Comparison of ENCODE assay signal across 22 cellular contexts in genomic region chr7:84178013-84178412, GRCh38. TPM values are rescaled to one million over a fixed set of nuclear protein-coding genes. Genes with fewer than 3 reads are reported as not detected.
DNase-seq lines count a peak whose midpoint lies in the region; ATAC-seq and TF ChIP-seq lines count a peak whose summit lies in the region.
"Had no signal": no experiment of that assay in that cellular context is flagged by ENCODE, and none has a peak within 500 bp of the region (broad histone marks: within the 10 kb centered on the region; RNA-seq: fewer than 3 reads in every experiment).

No MANE protein-coding gene starts in this region.

- DNase-seq in COLO668 (lab: John Stamatoyannopoulos, UW; ENCODE audit: unreplicated experiment) (peak; percentile 3), NCI-H2081 (lab: John Stamatoyannopoulos, UW) (peak; percentile 48 to 92), WTC11 (ENCODE audit: low spot score) (no peak), NCI-H524 treated with DMSO at 0.1 percent for 48 hours (lab: John Stamatoyannopoulos, UW) (no peak), HCEC 1CT (no peak), HAP-1 (ENCODE audit: low spot score in 2 of 2) (no peak)
- DNase-seq: activated CD4-positive, alpha-beta T cell treated with anti-CD3 and anti-CD28 coated beads, Interleukin-2, amount 10 ng/mL, durations not matched to agents 7 days and 5 days; activated CD8-positive, alpha-beta memory T cell treated with anti-CD3 and anti-CD28 coated beads, Interleukin-2, amount 50 U/mL, for 4 hours; activated effector memory CD4-positive, alpha-beta T cell treated with anti-CD3 and anti-CD28 coated beads, Interleukin-2, amount 50 U/mL, for 16 hours; NCI-H1694 treated with DMSO at 0.1 percent for 48 hours; NCI-H446 treated with DMSO at 0.1 percent for 48 hours; posterior cingulate gyrus; T-helper 1 cell had no signal

- H3K27me3 Mint-ChIP-seq in WTC11 (ENCODE audit: low read depth): no peaks in the 10 kb centered on the region; the same call in 1 of the 2 replicates
- H3K27me3 Mint-ChIP-seq: activated CD4-positive, alpha-beta T cell treated with anti-CD3 and anti-CD28 coated beads, Interleukin-2, amount 10 ng/mL, durations not matched to agents 7 days and 5 days; dendritic cell treated with granulocyte-macrophage colony-stimulating factor and Interleukin-4, amounts not matched to agents 40 ng/mL and 50 ng/mL, for 4 days had no signal

- no peak for ATAC-seq in WTC11
- ATAC-seq in HG02798 (IDR thresholded peaks at IDR 0.05; ENCODE audit: poor library complexity, unreplicated experiment): no peak
- ATAC-seq: GM12878, Right ventricle myocardium inferior had no signal

- H3K36me3 Mint-ChIP-seq in WTC11: peaks cover 26% of the 10 kb centered on the region
- H3K36me3 Mint-ChIP-seq: CD14-positive monocyte had no signal

- H3K4me3 Mint-ChIP-seq in WTC11: no peak overlapping the region
- H3K4me3 Mint-ChIP-seq: activated CD4-positive, alpha-beta T cell treated with anti-CD3 and anti-CD28 coated beads, Interleukin-2, amount 10 ng/mL, durations not matched to agents 7 days and 5 days; CD14-positive monocyte; dendritic cell treated with granulocyte-macrophage colony-stimulating factor and Interleukin-4, amounts not matched to agents 40 ng/mL and 50 ng/mL, for 4 days; neural crest cell had no signal

- TF ChIP-seq CTCF in HEK293 (tag by site-specific recombination; IDR thresholded peaks at IDR 0.05): no peak
- no peak for TF ChIP-seq CTCF in WTC11 (IDR thresholded peaks at IDR 0.05)

- no peaks in the 10 kb centered on the region for H3K27me3 ChIP-seq in HAP-1 (ENCODE audit: low read depth)
- H3K27me3 ChIP-seq: hepatocyte, vagina had no signal

- H3K9me3 Mint-ChIP-seq in WTC11: peaks cover 14% of the 10 kb centered on the region
- H3K9me3 Mint-ChIP-seq: activated CD4-positive, alpha-beta T cell treated with anti-CD3 and anti-CD28 coated beads, Interleukin-2, amount 10 ng/mL, durations not matched to agents 7 days and 5 days; dendritic cell treated with granulocyte-macrophage colony-stimulating factor and Interleukin-4, amounts not matched to agents 40 ng/mL and 50 ng/mL, for 4 days; neural crest cell had no signal

- CTCF ChIA-PET in HEK293 (lab: Yijun Ruan, JAX) (no interaction called here), WTC11 (lab: Charles Lee) (no interaction called here)

- H3K4me1 Mint-ChIP-seq in WTC11: no peaks in the 10 kb centered on the region
- H3K4me1 Mint-ChIP-seq: activated CD4-positive, alpha-beta T cell treated with anti-CD3 and anti-CD28 coated beads, Interleukin-2, amount 10 ng/mL, durations not matched to agents 7 days and 5 days; CD14-positive monocyte had no signal

- H3K27ac ChIP-seq in HEK293 (ENCODE audit: extremely low read depth, low read depth, low read length): no peak overlapping the region
- H3K27ac ChIP-seq: hepatocyte, vagina had no signal

- peaks cover 33% of the 10 kb centered on the region for H3K4me1 ChIP-seq in HEK293 (ENCODE audit: control insufficient read depth, insufficient read depth, low read length)
- peaks cover 16% of the 10 kb centered on the region for H3K4me1 ChIP-seq in HAP-1
- H3K4me1 ChIP-seq: vagina had no signal

- in situ Hi-C loops in HAP-1 (cut with MboI; ENCODE audit: low sequenced_read_pairs): no loop called here

- POLR2A ChIA-PET in HEK293 (lab: Yijun Ruan, JAX) (no interaction called here), WTC11 (lab: Charles Lee) (no interaction called here)

- H3K9me3 ChIP-seq in HEK293 (ENCODE audit: control insufficient read depth, insufficient read depth, low read depth, low read length) (peaks cover 2% of the 10 kb centered on the region; the same call in 1 of the 2 replicates), HAP-1 (no peaks in the 10 kb centered on the region)
- H3K9me3 ChIP-seq: vagina had no signal

- H3K36me3 ChIP-seq in HEK293 (ENCODE audit: control insufficient read depth in 2 of 2, insufficient read depth in 1 of 2, low read length in 2 of 2) (no peaks in the 10 kb centered on the region; a peak in 1 of 3 replicates), HAP-1 (replicated peaks) (no peaks in the 10 kb centered on the region)
- H3K36me3 ChIP-seq: vagina had no signal

- H3K4me3 ChIP-seq in HEK293 (ENCODE audit: low read depth, low read length) (no peak overlapping the region), HAP-1 (no peak overlapping the region)
- H3K4me3 ChIP-seq: GM12878, hepatocyte, vagina had no signal

- no peak overlapping the region for H3K27ac Mint-ChIP-seq in WTC11
- H3K27ac Mint-ChIP-seq: activated CD4-positive, alpha-beta T cell treated with anti-CD3 and anti-CD28 coated beads, Interleukin-2, amount 10 ng/mL, durations not matched to agents 7 days and 5 days; CD14-positive monocyte; dendritic cell treated with granulocyte-macrophage colony-stimulating factor and Interleukin-4, amounts not matched to agents 40 ng/mL and 50 ng/mL, for 4 days had no signal

TF ChIP-seq in HEK293, 187 proteins besides CTCF, POLR2A, EP300 and RAD21 (continues in another document):
- TF ChIP-seq PRDM6 (tag by site-specific recombination; IDR thresholded peaks at IDR 0.05): peak; percentile 39; the same call in 1 of the 2 replicates
- peak; percentile 81; the same call in 1 of the 2 replicates for TF ChIP-seq BCL6B (tag by site-specific recombination; IDR thresholded peaks at IDR 0.05)

TF ChIP-seq in WTC11, 78 proteins besides CTCF, POLR2A, EP300 and RAD21:
- TF ChIP-seq RORB (CRISPR knock-in tag; IDR thresholded peaks at IDR 0.05) (peak; percentile 97), ZNF416 (CRISPR knock-in tag; IDR thresholded peaks at IDR 0.05) (no peak), JAZF1 (CRISPR knock-in tag; IDR thresholded peaks at IDR 0.05) (no peak), ZNF263 (CRISPR knock-in tag; IDR thresholded peaks at IDR 0.05; ENCODE audit: low read depth) (no peak), ZNF396 (CRISPR knock-in tag; IDR thresholded peaks at IDR 0.05; ENCODE audit: borderline replicate concordance) (no peak), CREM (CRISPR knock-in tag; IDR thresholded peaks at IDR 0.05) (no peak), AFF4 (CRISPR knock-in tag; IDR thresholded peaks at IDR 0.05; ENCODE audit: borderline replicate concordance) (no peak), NR2C2 (CRISPR knock-in tag; IDR thresholded peaks at IDR 0.05) (no peak)
TF ChIP-seq in WTC11: peak in this region for 1.

RNA-seq across cellular contexts. Expression of gene SEMA3A, which starts 16.6 kb away (rescaled TPM):
- 29.2 to 33.3 TPM (median 32.2 TPM) in 3 replicates for total RNA-seq in WTC11 (2021)

Comparison
In these comparisons a context has a peak if more than half of its experiments do, and no peak if none do; other contexts are left out.
1. DNase-seq: peak in COLO668 (single experiment) and NCI-H2081 (2 of 2); none in WTC11 (single experiment), NCI-H524 treated with DMSO at 0.1 percent for 48 hours (single experiment), HCEC 1CT (single experiment) and HAP-1 (0 of 2).